In genomic region chr9:34048730-34049629, GRCh38 we compare ENCODE assay signal across 8 cellular contexts. TPM values are rescaled to one million over a fixed set of nuclear protein-coding genes. Genes with fewer than 3 reads are reported as not detected.
A peak's percentile ranks its signal among the peaks of the same experiment; 100 is the strongest.
DNase-seq lines count a peak whose midpoint lies in the region; ATAC-seq lines count a peak whose summit lies in the region.

A gene with protein sequence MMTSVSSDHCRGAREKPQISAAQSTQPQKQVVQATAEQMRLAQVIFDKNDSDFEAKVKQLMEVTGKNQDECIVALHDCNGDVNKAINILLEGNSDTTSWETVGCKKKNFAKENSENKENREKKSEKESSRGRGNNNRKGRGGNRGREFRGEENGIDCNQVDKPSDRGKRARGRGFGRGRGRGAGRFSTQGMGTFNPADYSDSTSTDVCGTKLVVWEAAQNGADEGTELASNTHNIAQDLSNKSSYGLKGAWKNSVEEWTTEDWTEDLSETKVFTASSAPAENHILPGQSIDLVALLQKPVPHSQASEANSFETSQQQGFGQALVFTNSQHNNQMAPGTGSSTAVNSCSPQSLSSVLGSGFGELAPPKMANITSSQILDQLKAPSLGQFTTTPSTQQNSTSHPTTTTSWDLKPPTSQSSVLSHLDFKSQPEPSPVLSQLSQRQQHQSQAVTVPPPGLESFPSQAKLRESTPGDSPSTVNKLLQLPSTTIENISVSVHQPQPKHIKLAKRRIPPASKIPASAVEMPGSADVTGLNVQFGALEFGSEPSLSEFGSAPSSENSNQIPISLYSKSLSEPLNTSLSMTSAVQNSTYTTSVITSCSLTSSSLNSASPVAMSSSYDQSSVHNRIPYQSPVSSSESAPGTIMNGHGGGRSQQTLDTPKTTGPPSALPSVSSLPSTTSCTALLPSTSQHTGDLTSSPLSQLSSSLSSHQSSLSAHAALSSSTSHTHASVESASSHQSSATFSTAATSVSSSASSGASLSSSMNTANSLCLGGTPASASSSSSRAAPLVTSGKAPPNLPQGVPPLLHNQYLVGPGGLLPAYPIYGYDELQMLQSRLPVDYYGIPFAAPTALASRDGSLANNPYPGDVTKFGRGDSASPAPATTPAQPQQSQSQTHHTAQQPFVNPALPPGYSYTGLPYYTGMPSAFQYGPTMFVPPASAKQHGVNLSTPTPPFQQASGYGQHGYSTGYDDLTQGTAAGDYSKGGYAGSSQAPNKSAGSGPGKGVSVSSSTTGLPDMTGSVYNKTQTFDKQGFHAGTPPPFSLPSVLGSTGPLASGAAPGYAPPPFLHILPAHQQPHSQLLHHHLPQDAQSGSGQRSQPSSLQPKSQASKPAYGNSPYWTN (minus strand): TSS chr9:34048887. CDS start chr9:34017148, 31,739 bp downstream.

- POLR2A ChIA-PET in activated CD4-positive, alpha-beta T cell treated with anti-CD3 and anti-CD28 coated beads, Interleukin-2, amount 10 ng/mL, durations not matched to agents 7 days and 5 days (lab: Charles Lee), result interaction anchor here (0.6 to 1.1 kb wide), 2 partner anchors 21 to 325 kb away, joined by 3 to 5 read pairs; no protein-coding TSS in a partner anchor

- H3K9ac ChIP-seq in BLaER1, result peak within 1 kb of the TSS; percentile 91

- H3K4me1 Mint-ChIP-seq in activated CD4-positive, alpha-beta T cell treated with anti-CD3 and anti-CD28 coated beads, Interleukin-2, amount 10 ng/mL, durations not matched to agents 7 days and 5 days, result peaks cover 55% of the 10 kb centered on the region

- CTCF ChIA-PET in activated CD4-positive, alpha-beta T cell treated with anti-CD3 and anti-CD28 coated beads, Interleukin-2, amount 10 ng/mL, durations not matched to agents 7 days and 5 days (lab: Charles Lee), result interaction anchor here (0.5 to 0.9 kb wide), 2 partner anchors 20 to 32 kb away, joined by 3 to 6 read pairs; no protein-coding TSS in a partner anchor

- no peaks in the 10 kb centered on the region for H3K27me3 Mint-ChIP-seq in activated CD4-positive, alpha-beta T cell treated with anti-CD3 and anti-CD28 coated beads, Interleukin-2, amount 10 ng/mL, durations not matched to agents 7 days and 5 days

- H3K27me3 ChIP-seq in BLaER1, result no peaks in the 10 kb centered on the region

- H3K36me3 Mint-ChIP-seq in activated CD4-positive, alpha-beta T cell treated with anti-CD3 and anti-CD28 coated beads, Interleukin-2, amount 10 ng/mL, durations not matched to agents 7 days and 5 days (ENCODE audit: low read depth), result peaks cover 4% of the 10 kb centered on the region

- peaks cover 31% of the 10 kb centered on the region for H3K4me1 ChIP-seq in BLaER1

- DNase-seq in NCI-H526 treated with DMSO at 0.1 percent for 48 hours (lab: John Stamatoyannopoulos, UW), result peak; percentile 97
- peak; percentile 98 for DNase-seq in activated CD4-positive, alpha-beta T cell treated with anti-CD3 and anti-CD28 coated beads, Interleukin-2, amount 10 ng/mL, durations not matched to agents 7 days and 5 days
- peak; percentile 80 for DNase-seq in cortex of kidney (lab: John Stamatoyannopoulos, UW)
- DNase-seq in left lobe of liver (ENCODE audit: low spot score), result peak; percentile 98
- DNase-seq in stimulated activated CD4-positive, alpha-beta T cell treated with anti-CD3 and anti-CD28 coated beads, Interleukin-2, amount 100 ng/mL, for 4 hours (ENCODE audit: low read depth), result peak; percentile 96

- peak within 1 kb of the TSS; percentile 87 for H3K4me3 ChIP-seq in BLaER1

- H3K4me3 Mint-ChIP-seq in activated CD4-positive, alpha-beta T cell treated with anti-CD3 and anti-CD28 coated beads, Interleukin-2, amount 10 ng/mL, durations not matched to agents 7 days and 5 days, result peak within 1 kb of the TSS; percentile 93

- H3K9me3 ChIP-seq in BLaER1, result no peaks in the 10 kb centered on the region

- peaks cover 11% of the 10 kb centered on the region for H3K36me3 ChIP-seq in BLaER1

- H3K27ac ChIP-seq in BLaER1, result peak within 1 kb of the TSS; percentile 97

- H3K9me3 Mint-ChIP-seq in activated CD4-positive, alpha-beta T cell treated with anti-CD3 and anti-CD28 coated beads, Interleukin-2, amount 10 ng/mL, durations not matched to agents 7 days and 5 days, result no peaks in the 10 kb centered on the region

- ATAC-seq in GM19324 (IDR thresholded peaks at IDR 0.05; ENCODE audit: low FRiP score, unreplicated experiment), result peak; percentile 94
- ATAC-seq in HG03469 (IDR thresholded peaks at IDR 0.05; ENCODE audit: unreplicated experiment), result peak; percentile 58
- peak; percentile 90 for ATAC-seq in left lobe of liver

- H3K27ac Mint-ChIP-seq in activated CD4-positive, alpha-beta T cell treated with anti-CD3 and anti-CD28 coated beads, Interleukin-2, amount 10 ng/mL, durations not matched to agents 7 days and 5 days, result peak within 1 kb of the TSS; percentile 99

- peak within 1 kb of the TSS; percentile 90 for H3K4me2 ChIP-seq in BLaER1

- peaks cover 43% of the 10 kb centered on the region for H4K20me1 ChIP-seq in BLaER1

RNA-seq across cellular contexts. Expression of the gene that starts here (rescaled TPM):
- total RNA-seq in activated CD4-positive, alpha-beta T cell treated with anti-CD3 and anti-CD28 coated beads, Interleukin-2, amount 10 ng/mL, durations not matched to agents 7 days and 5 days, result 10 to 100 TPM; 49.8 to 53.6 TPM
- total RNA-seq in left lobe of liver, result 10.8 TPM

Comparison
In these comparisons a context has a peak if more than half of its experiments do, and no peak if none do; other contexts are left out.
1. Peak in every context shown above with its lines: DNase-seq, ATAC-seq, H3K4me3 ChIP-seq and H3K27ac ChIP-seq.